In the genomic region with DNA sequence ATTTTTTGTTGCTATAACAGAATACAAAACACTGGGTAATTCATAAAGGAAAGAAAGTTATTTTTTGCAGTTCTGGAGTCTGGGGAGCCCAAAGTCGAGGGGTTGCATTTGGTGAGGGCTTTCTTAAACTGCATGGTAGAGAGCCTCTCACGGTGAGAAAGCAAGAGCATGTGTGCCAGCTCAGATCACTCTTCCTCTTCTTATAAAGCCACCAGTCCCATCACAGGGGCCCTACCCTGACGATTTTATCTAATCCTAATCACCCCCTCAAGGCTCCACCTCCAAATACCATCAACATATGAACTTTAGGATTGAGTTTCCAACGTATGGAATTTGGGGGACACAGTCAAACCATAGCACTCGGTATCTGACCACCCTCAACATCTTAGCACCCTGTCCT, we compare ENCODE assay signal across 1 cellular context.
TF ChIP-seq lines count a peak whose summit lies in the region.

No MANE protein-coding gene starts in this region.

TF ChIP-seq in K562, 482 proteins besides CTCF, POLR2A, EP300 and RAD21:
- TF ChIP-seq, protein P1, sequence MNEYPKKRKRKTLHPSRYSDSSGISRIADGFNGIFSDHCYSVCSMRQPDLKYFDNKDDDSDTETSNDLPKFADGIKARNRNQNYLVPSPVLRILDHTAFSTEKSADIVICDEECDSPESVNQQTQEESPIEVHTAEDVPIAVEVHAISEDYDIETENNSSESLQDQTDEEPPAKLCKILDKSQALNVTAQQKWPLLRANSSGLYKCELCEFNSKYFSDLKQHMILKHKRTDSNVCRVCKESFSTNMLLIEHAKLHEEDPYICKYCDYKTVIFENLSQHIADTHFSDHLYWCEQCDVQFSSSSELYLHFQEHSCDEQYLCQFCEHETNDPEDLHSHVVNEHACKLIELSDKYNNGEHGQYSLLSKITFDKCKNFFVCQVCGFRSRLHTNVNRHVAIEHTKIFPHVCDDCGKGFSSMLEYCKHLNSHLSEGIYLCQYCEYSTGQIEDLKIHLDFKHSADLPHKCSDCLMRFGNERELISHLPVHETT (CRISPR knock-in tag; conservative IDR thresholded peaks at IDR 0.05 in 1 of 2, IDR thresholded peaks at IDR 0.05 in 1 of 2), result peak in 1 of 2 experiments; percentile 72; a peak in 2 of 4 replicates
- TF ChIP-seq MCM7 (IDR thresholded peaks at IDR 0.05) (no peak), STAT5A (IDR thresholded peaks at IDR 0.05; ENCODE audit: borderline replicate concordance, low read length) (no peak), CSDE1 (IDR thresholded peaks at IDR 0.05) (no peak), PHB (CRISPR knock-in tag; IDR thresholded peaks at IDR 0.05) (no peak), ARID1B (IDR thresholded peaks at IDR 0.05) (no peak), MAFK (IDR thresholded peaks at IDR 0.05; ENCODE audit: low read length) (no peak), FIP1L1 (IDR thresholded peaks at IDR 0.05; ENCODE audit: low read depth, low read length, poor library complexity, severe bottlenecking) (no peak), TSC22D4 (tag; IDR thresholded peaks at IDR 0.05) (no peak), DACH1 (IDR thresholded peaks at IDR 0.05; ENCODE audit: partially characterized antibody) (no peak), SOX6 (IDR thresholded peaks at IDR 0.05) (no peak), ZNF133 (CRISPR knock-in tag; IDR thresholded peaks at IDR 0.05) (no peak), CCAR2 (IDR thresholded peaks at IDR 0.05; ENCODE audit: low read depth, low read length) (no peak), KLF13 (tag; IDR thresholded peaks at IDR 0.05; ENCODE audit: borderline replicate concordance, low read depth) (no peak), ELF4 (CRISPR knock-in tag; IDR thresholded peaks at IDR 0.05) (0 out of 2 replicates have a peak, but pooled peaks have one; percentile 12), SLC30A9 (CRISPR knock-in tag; IDR thresholded peaks at IDR 0.05) (no peak), NCOA6 (IDR thresholded peaks at IDR 0.05) (no peak), ADNP (tag; IDR thresholded peaks at IDR 0.05) (no peak), BHLHE40 (IDR thresholded peaks at IDR 0.05; ENCODE audit: low read length) (no peak), RBBP5 (IDR thresholded peaks at IDR 0.05; ENCODE audit: borderline replicate concordance, insufficient read depth, low read length, poor library complexity, severe bottlenecking) (no peak), HCFC1 (IDR thresholded peaks at IDR 0.05; ENCODE audit: low read depth, low read length) (no peak)
- TF ChIP-seq, protein P2, sequence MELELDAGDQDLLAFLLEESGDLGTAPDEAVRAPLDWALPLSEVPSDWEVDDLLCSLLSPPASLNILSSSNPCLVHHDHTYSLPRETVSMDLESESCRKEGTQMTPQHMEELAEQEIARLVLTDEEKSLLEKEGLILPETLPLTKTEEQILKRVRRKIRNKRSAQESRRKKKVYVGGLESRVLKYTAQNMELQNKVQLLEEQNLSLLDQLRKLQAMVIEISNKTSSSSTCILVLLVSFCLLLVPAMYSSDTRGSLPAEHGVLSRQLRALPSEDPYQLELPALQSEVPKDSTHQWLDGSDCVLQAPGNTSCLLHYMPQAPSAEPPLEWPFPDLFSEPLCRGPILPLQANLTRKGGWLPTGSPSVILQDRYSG (tag; conservative IDR thresholded peaks at IDR 0.05; ENCODE audit: low read depth), result 0 out of 2 replicates have a peak, but pooled peaks have one; percentile 15
- TF ChIP-seq, protein P3, sequence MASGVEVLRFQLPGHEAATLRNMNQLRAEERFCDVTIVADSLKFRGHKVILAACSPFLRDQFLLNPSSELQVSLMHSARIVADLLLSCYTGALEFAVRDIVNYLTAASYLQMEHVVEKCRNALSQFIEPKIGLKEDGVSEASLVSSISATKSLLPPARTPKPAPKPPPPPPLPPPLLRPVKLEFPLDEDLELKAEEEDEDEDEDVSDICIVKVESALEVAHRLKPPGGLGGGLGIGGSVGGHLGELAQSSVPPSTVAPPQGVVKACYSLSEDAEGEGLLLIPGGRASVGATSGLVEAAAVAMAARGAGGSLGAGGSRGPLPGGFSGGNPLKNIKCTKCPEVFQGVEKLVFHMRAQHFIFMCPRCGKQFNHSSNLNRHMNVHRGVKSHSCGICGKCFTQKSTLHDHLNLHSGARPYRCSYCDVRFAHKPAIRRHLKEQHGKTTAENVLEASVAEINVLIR (CRISPR knock-in tag; IDR thresholded peaks at IDR 0.05), result no peak
- TF ChIP-seq, protein P4, sequence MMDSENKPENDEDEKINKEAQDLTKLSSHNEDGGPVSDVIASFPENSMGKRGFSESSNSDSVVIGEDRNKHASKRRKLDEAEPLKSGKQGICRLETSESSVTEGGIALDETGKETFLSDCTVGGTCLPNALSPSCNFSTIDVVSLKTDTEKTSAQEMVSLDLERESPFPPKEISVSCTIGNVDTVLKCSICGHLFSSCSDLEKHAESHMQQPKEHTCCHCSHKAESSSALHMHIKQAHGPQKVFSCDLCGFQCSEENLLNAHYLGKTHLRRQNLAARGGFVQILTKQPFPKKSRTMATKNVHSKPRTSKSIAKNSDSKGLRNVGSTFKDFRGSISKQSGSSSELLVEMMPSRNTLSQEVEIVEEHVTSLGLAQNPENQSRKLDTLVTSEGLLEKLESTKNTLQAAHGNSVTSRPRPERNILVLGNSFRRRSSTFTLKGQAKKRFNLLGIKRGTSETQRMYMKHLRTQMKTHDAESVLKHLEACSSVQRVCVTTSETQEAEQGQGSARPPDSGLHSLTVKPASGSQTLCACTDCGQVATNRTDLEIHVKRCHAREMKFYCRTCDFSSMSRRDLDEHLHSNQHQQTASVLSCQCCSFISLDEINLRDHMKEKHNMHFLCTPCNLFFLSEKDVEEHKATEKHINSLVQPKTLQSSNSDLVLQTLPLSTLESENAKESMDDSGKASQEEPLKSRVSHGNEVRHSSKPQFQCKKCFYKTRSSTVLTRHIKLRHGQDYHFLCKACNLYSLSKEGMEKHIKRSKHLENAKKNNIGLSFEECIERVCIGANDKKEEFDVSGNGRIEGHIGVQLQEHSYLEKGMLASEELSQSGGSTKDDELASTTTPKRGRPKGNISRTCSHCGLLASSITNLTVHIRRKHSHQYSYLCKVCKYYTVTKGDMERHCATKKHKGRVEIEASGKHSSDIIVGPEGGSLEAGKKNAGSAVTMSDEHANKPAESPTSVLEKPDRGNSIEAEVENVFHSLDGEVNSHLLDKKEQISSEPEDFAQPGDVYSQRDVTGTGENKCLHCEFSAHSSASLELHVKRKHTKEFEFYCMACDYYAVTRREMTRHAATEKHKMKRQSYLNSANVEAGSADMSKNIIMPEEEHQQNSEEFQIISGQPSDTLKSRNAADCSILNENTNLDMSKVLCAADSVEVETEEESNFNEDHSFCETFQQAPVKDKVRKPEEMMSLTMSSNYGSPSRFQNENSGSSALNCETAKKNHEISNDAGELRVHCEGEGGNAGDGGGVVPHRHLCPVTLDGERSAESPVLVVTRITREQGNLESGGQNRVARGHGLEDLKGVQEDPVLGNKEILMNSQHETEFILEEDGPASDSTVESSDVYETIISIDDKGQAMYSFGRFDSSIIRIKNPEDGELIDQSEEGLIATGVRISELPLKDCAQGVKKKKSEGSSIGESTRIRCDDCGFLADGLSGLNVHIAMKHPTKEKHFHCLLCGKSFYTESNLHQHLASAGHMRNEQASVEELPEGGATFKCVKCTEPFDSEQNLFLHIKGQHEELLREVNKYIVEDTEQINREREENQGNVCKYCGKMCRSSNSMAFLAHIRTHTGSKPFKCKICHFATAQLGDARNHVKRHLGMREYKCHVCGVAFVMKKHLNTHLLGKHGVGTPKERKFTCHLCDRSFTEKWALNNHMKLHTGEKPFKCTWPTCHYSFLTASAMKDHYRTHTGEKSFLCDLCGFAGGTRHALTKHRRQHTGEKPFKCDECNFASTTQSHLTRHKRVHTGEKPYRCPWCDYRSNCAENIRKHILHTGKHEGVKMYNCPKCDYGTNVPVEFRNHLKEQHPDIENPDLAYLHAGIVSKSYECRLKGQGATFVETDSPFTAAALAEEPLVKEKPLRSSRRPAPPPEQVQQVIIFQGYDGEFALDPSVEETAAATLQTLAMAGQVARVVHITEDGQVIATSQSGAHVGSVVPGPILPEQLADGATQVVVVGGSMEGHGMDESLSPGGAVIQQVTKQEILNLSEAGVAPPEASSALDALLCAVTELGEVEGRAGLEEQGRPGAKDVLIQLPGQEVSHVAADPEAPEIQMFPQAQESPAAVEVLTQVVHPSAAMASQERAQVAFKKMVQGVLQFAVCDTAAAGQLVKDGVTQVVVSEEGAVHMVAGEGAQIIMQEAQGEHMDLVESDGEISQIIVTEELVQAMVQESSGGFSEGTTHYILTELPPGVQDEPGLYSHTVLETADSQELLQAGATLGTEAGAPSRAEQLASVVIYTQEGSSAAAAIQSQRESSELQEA (IDR thresholded peaks at IDR 0.05; ENCODE audit: low read depth), result no peak
- TF ChIP-seq, protein P5, sequence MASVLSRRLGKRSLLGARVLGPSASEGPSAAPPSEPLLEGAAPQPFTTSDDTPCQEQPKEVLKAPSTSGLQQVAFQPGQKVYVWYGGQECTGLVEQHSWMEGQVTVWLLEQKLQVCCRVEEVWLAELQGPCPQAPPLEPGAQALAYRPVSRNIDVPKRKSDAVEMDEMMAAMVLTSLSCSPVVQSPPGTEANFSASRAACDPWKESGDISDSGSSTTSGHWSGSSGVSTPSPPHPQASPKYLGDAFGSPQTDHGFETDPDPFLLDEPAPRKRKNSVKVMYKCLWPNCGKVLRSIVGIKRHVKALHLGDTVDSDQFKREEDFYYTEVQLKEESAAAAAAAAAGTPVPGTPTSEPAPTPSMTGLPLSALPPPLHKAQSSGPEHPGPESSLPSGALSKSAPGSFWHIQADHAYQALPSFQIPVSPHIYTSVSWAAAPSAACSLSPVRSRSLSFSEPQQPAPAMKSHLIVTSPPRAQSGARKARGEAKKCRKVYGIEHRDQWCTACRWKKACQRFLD (CRISPR knock-in tag; IDR thresholded peaks at IDR 0.05), result 0 out of 2 replicates have a peak, but pooled peaks have one; percentile 10
- TF ChIP-seq, protein P6, sequence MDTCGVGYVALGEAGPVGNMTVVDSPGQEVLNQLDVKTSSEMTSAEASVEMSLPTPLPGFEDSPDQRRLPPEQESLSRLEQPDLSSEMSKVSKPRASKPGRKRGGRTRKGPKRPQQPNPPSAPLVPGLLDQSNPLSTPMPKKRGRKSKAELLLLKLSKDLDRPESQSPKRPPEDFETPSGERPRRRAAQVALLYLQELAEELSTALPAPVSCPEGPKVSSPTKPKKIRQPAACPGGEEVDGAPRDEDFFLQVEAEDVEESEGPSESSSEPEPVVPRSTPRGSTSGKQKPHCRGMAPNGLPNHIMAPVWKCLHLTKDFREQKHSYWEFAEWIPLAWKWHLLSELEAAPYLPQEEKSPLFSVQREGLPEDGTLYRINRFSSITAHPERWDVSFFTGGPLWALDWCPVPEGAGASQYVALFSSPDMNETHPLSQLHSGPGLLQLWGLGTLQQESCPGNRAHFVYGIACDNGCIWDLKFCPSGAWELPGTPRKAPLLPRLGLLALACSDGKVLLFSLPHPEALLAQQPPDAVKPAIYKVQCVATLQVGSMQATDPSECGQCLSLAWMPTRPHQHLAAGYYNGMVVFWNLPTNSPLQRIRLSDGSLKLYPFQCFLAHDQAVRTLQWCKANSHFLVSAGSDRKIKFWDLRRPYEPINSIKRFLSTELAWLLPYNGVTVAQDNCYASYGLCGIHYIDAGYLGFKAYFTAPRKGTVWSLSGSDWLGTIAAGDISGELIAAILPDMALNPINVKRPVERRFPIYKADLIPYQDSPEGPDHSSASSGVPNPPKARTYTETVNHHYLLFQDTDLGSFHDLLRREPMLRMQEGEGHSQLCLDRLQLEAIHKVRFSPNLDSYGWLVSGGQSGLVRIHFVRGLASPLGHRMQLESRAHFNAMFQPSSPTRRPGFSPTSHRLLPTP (IDR thresholded peaks at IDR 0.05; ENCODE audit: borderline replicate concordance, extremely low read depth, insufficient read length), result no peak
- TF ChIP-seq, protein P7, sequence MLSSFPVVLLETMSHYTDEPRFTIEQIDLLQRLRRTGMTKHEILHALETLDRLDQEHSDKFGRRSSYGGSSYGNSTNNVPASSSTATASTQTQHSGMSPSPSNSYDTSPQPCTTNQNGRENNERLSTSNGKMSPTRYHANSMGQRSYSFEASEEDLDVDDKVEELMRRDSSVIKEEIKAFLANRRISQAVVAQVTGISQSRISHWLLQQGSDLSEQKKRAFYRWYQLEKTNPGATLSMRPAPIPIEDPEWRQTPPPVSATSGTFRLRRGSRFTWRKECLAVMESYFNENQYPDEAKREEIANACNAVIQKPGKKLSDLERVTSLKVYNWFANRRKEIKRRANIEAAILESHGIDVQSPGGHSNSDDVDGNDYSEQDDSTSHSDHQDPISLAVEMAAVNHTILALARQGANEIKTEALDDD (IDR thresholded peaks at IDR 0.05), result no peak
- TF ChIP-seq, protein P8, sequence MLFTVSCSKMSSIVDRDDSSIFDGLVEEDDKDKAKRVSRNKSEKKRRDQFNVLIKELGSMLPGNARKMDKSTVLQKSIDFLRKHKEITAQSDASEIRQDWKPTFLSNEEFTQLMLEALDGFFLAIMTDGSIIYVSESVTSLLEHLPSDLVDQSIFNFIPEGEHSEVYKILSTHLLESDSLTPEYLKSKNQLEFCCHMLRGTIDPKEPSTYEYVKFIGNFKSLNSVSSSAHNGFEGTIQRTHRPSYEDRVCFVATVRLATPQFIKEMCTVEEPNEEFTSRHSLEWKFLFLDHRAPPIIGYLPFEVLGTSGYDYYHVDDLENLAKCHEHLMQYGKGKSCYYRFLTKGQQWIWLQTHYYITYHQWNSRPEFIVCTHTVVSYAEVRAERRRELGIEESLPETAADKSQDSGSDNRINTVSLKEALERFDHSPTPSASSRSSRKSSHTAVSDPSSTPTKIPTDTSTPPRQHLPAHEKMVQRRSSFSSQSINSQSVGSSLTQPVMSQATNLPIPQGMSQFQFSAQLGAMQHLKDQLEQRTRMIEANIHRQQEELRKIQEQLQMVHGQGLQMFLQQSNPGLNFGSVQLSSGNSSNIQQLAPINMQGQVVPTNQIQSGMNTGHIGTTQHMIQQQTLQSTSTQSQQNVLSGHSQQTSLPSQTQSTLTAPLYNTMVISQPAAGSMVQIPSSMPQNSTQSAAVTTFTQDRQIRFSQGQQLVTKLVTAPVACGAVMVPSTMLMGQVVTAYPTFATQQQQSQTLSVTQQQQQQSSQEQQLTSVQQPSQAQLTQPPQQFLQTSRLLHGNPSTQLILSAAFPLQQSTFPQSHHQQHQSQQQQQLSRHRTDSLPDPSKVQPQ (CRISPR knock-in tag; IDR thresholded peaks at IDR 0.05; ENCODE audit: borderline replicate concordance), result no peak
- TF ChIP-seq, protein P9, sequence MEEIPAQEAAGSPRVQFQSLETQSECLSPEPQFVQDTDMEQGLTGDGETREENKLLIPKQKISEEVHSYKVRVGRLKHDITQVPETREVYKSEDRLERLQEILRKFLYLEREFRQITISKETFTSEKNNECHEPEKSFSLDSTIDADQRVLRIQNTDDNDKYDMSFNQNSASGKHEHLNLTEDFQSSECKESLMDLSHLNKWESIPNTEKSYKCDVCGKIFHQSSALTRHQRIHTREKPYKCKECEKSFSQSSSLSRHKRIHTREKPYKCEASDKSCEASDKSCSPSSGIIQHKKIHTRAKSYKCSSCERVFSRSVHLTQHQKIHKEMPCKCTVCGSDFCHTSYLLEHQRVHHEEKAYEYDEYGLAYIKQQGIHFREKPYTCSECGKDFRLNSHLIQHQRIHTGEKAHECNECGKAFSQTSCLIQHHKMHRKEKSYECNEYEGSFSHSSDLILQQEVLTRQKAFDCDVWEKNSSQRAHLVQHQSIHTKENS (CRISPR knock-in tag; IDR thresholded peaks at IDR 0.05), result no peak
